Comparison of ENCODE assay signal across 12 cellular contexts in the genomic region with DNA sequence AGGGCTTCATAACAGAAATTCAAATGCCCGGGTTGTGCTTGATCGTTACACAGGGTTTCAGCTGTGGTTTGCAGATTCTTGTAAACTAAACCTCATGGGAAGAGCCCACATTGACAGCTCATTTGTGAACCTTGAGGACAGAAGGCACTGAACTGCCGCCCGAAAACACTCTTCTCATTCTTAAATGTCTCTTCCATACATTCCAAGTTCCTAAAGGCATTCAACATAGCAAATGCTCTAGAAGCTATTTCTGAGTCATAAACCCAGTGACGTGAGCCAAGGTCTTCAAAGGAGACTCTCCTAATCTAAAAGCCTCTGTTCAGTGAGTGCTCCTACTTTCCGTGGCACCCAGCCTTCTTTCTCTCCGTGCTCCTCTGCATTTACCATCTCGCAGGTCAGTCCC.
DNase-seq lines count a peak whose midpoint lies in the region; ATAC-seq and TF ChIP-seq lines count a peak whose summit lies in the region.
"Had no signal": no experiment of that assay in that cellular context is flagged by ENCODE, and none has a peak within 500 bp of the region (broad histone marks: within the 10 kb centered on the region; RNA-seq: fewer than 3 reads in every experiment).

No MANE protein-coding gene starts in this region.

- DNase-seq in DMS53 treated with DMSO at 0.1 percent for 48 hours (lab: John Stamatoyannopoulos, UW; ENCODE audit: unreplicated experiment), result peak; percentile 73
- peak; percentile 5 for DNase-seq in M059J (ENCODE audit: low read depth)
- no peak for DNase-seq in coronary artery (ENCODE audit: low spot score)
- DNase-seq in activated CD4-positive, alpha-beta T cell treated with anti-CD3 and anti-CD28 coated beads, Interleukin-2, amount 50 U/mL, for 1 hour, result no peak
- no peak for DNase-seq in stimulated activated CD4-positive, alpha-beta T cell treated with anti-CD3 and anti-CD28 coated beads, Interleukin-12 subunit alpha, Interleukin-12 subunit beta, amount 100 ng/mL, for 4 hours
- no peak for DNase-seq in progenitor cell of endocrine pancreas (ENCODE audit: low spot score, unreplicated experiment)

- H3K4me3 Mint-ChIP-seq in nephron (peak overlapping the region in 2 of 3 experiments; percentile 1 to 46), progenitor cell of endocrine pancreas (ENCODE audit: low read depth) (no peak overlapping the region)

- ATAC-seq in GM18517 (IDR thresholded peaks at IDR 0.05; ENCODE audit: unreplicated experiment), result no peak

- no peaks in the 10 kb centered on the region for H3K9me3 Mint-ChIP-seq in nephron
- no peaks in the 10 kb centered on the region for H3K9me3 Mint-ChIP-seq in progenitor cell of endocrine pancreas (ENCODE audit: low read depth)

- H3K27ac Mint-ChIP-seq in nephron, result no peak overlapping the region
- no peak overlapping the region for H3K27ac Mint-ChIP-seq in progenitor cell of endocrine pancreas

- no peak for TF ChIP-seq CTCF in coronary artery (IDR thresholded peaks at IDR 0.05)
- no peak for TF ChIP-seq CTCF in nephron (IDR thresholded peaks at IDR 0.05; ENCODE audit: unreplicated experiment in 3 of 3)
- TF ChIP-seq CTCF in progenitor cell of endocrine pancreas (IDR thresholded peaks at IDR 0.05; ENCODE audit: unreplicated experiment), result no peak

- H3K36me3 Mint-ChIP-seq in nephron (ENCODE audit: low read depth) (no peaks in the 10 kb centered on the region), progenitor cell of endocrine pancreas (ENCODE audit: insufficient read depth) (no peaks in the 10 kb centered on the region)
- H3K36me3 Mint-ChIP-seq: activated naive CD4-positive, alpha-beta T cell treated with anti-CD3 and anti-CD28 coated beads, Interleukin-2, amount 50 U/mL, for 72 hours; naive B cell had no signal

- H3K4me3 ChIP-seq in coronary artery, result peak overlapping the region; percentile 48

- H3K4me1 Mint-ChIP-seq in nephron (peaks cover 12% of the 10 kb centered on the region), progenitor cell of endocrine pancreas (ENCODE audit: low read depth) (peaks cover 38% of the 10 kb centered on the region)

- H3K27me3 Mint-ChIP-seq in nephron (ENCODE audit: low read depth) (peaks cover 6% of the 10 kb centered on the region), progenitor cell of endocrine pancreas (peaks cover 10% of the 10 kb centered on the region)
- H3K27me3 Mint-ChIP-seq: naive B cell had no signal

- no peak overlapping the region for H3K27ac ChIP-seq in coronary artery
- H3K27ac ChIP-seq: gastrocnemius medialis, VCaP had no signal

Comparison
In these comparisons a context has a peak if more than half of its experiments do, and no peak if none do; other contexts are left out.
1. DNase-seq: peak in DMS53 treated with DMSO at 0.1 percent for 48 hours (single experiment) and M059J (single experiment); none in coronary artery (single experiment), activated CD4-positive, alpha-beta T cell treated with anti-CD3 and anti-CD28 coated beads, Interleukin-2, amount 50 U/mL, for 1 hour (single experiment), stimulated activated CD4-positive, alpha-beta T cell treated with anti-CD3 and anti-CD28 coated beads, Interleukin-12 subunit alpha, Interleukin-12 subunit beta, amount 100 ng/mL, for 4 hours (single experiment) and progenitor cell of endocrine pancreas (single experiment).